8 cellular contexts compared by ENCODE assay signal in genomic region chr2:182186132-182186735, GRCh38.
DNase-seq lines count a peak whose midpoint lies in the region; ATAC-seq and TF ChIP-seq lines count a peak whose summit lies in the region.

No MANE protein-coding gene starts in this region.

- no peaks in the 10 kb centered on the region for H3K4me1 ChIP-seq in mesendoderm (ENCODE audit: control insufficient read depth, low read depth, low read length)

- no peak overlapping the region for H3K23ac ChIP-seq in mesendoderm (ENCODE audit: low read length)

- peak; percentile 84 for ATAC-seq in GM18511 (IDR thresholded peaks at IDR 0.05; ENCODE audit: unreplicated experiment)
- ATAC-seq in GM21717 (IDR thresholded peaks at IDR 0.05; ENCODE audit: unreplicated experiment) = no peak

- H3K79me2 ChIP-seq in mesendoderm (ENCODE audit: control insufficient read depth, insufficient read depth, low read length) = no peaks in the 10 kb centered on the region

- no peak overlapping the region for H2BK15ac ChIP-seq in mesendoderm (replicated peaks; ENCODE audit: low read depth)

- H3K56ac ChIP-seq in mesendoderm (ENCODE audit: low read length) = no peak overlapping the region

- H3K4me3 ChIP-seq in AG04449 (ENCODE audit: low read depth, low read length) = no peak overlapping the region
- no peak overlapping the region for H3K4me3 ChIP-seq in HL-60 (replicated peaks; ENCODE audit: insufficient read depth, low read length)
- no peak overlapping the region for H3K4me3 ChIP-seq in coronary artery
- H3K4me3 ChIP-seq in mesendoderm (ENCODE audit: low read length) = no peak overlapping the region

- no peak overlapping the region for H3K18ac ChIP-seq in mesendoderm (ENCODE audit: low read length)

- no peak for DNase-seq in AG04449 (ENCODE audit: low read depth, low spot score)
- DNase-seq in HL-60 (ENCODE audit: low read depth in 1 of 2, low spot score in 1 of 2) = no peak
- DNase-seq in NCI-H82 treated with DMSO at 0.1 percent for 48 hours (lab: John Stamatoyannopoulos, UW; ENCODE audit: unreplicated experiment) = peak; percentile 8
- no peak for DNase-seq in coronary artery (ENCODE audit: low spot score)
- peak; percentile 21 for DNase-seq in mesendoderm
- DNase-seq in stimulated activated CD4-positive, alpha-beta T cell treated with anti-CD3 and anti-CD28 coated beads, Interleukin-2, amount 100 ng/mL, for 24 hours = no peak

- no peak overlapping the region for H3K9ac ChIP-seq in mesendoderm (ENCODE audit: low read length)

- no peak overlapping the region for H2BK5ac ChIP-seq in mesendoderm (ENCODE audit: low read length)

- no peaks in the 10 kb centered on the region for H3K36me3 ChIP-seq in mesendoderm (ENCODE audit: control insufficient read depth, insufficient read depth, low read length)

- no CpG with 5 or more reads among the region's 4 CpGs for WGBS in mesendoderm (ENCODE audit: extremely low coverage, insufficient coverage, low lambda C conversion rate)

- H3K27ac ChIP-seq in HL-60 (replicated peaks) (no peak overlapping the region), coronary artery (no peak overlapping the region), mesendoderm (ENCODE audit: low read depth, low read length) (no peak overlapping the region)

- H2BK120ac ChIP-seq in mesendoderm (ENCODE audit: low read depth, low read length) = no peak overlapping the region

- no peak overlapping the region for H4K5ac ChIP-seq in mesendoderm (ENCODE audit: low read length)

- POLR2A ChIA-PET in AG04449 (lab: Yijun Ruan, JAX) = no interaction called here

- H3K27me3 ChIP-seq in HL-60 (ENCODE audit: insufficient read depth, poor library complexity, severe bottlenecking) = no peaks in the 10 kb centered on the region
- no peaks in the 10 kb centered on the region for H3K27me3 ChIP-seq in mesendoderm (ENCODE audit: insufficient read depth, low read length, poor library complexity)

- H2AK5ac ChIP-seq in mesendoderm (ENCODE audit: low read length) = no peak overlapping the region

- no peak overlapping the region for H3K4ac ChIP-seq in mesendoderm (ENCODE audit: low read depth, low read length)

- H3K79me1 ChIP-seq in mesendoderm (ENCODE audit: low read length) = no peaks in the 10 kb centered on the region

- CTCF ChIA-PET in AG04449 (lab: Yijun Ruan, JAX) = interaction anchor here (0.6 to 6.5 kb wide), 38 partner anchors 9 to 794 kb away, joined by 3 to 135 read pairs (median 4); partner anchors contain the start of gene PDE1A

- H4K8ac ChIP-seq in mesendoderm (ENCODE audit: low read depth, low read length) = no peak overlapping the region

- TF ChIP-seq CTCF in AG04449 (IDR thresholded peaks at IDR 0.05; ENCODE audit: insufficient read depth, low read length, missing control alignments) = peak; percentile 22
- peak; percentile 48 for TF ChIP-seq CTCF in HL-60 (IDR thresholded peaks at IDR 0.05; ENCODE audit: insufficient read depth, low read length)
- peak; percentile 73 for TF ChIP-seq CTCF in coronary artery (IDR thresholded peaks at IDR 0.05)

- H3K4me2 ChIP-seq in mesendoderm (ENCODE audit: low read length) = no peak overlapping the region

Comparison
In these comparisons a context has a peak if more than half of its experiments do, and no peak if none do; other contexts are left out.
1. DNase-seq: peak in NCI-H82 treated with DMSO at 0.1 percent for 48 hours (single experiment) and mesendoderm (single experiment); none in AG04449 (single experiment), HL-60 (0 of 2), coronary artery (single experiment) and stimulated activated CD4-positive, alpha-beta T cell treated with anti-CD3 and anti-CD28 coated beads, Interleukin-2, amount 100 ng/mL, for 24 hours (0 of 2).
2. CTCF ChIP-seq: peak in every context shown above with its lines; median percentile 73 in coronary artery; 48 in HL-60; 22 in AG04449.